19 cellular contexts compared by ENCODE assay signal in genomic region chr4:177185579-177185978, GRCh38.
"Had no signal": no experiment of that assay in that cellular context is flagged by ENCODE, and none has a peak within 500 bp of the region (broad histone marks: within the 10 kb centered on the region; RNA-seq: fewer than 3 reads in every experiment).

No MANE protein-coding gene starts in this region.

- H3K27me3 ChIP-seq: esophagus muscularis mucosa, gastroesophageal sphincter, neutrophil, spleen, tibial artery, upper lobe of left lung, uterus had no signal

- H3K27ac ChIP-seq: epithelial cell of prostate, esophagus muscularis mucosa, gastroesophageal sphincter, neutrophil, psoas muscle, spleen, tibial artery, upper lobe of left lung, uterus had no signal

- DNase-seq: effector memory CD8-positive, alpha-beta T cell; glutamatergic neuron; immature natural killer cell; kidney; naive thymus-derived CD4-positive, alpha-beta T cell; nephron progenitor cell; psoas muscle; spleen; stimulated activated CD4-positive, alpha-beta T cell treated with anti-CD3 and anti-CD28 coated beads, Interleukin-2, amount 100 ng/mL, for 24 hours; stimulated activated CD4-positive, alpha-beta T cell treated with anti-CD3 and anti-CD28 coated beads, Interleukin-4, amount 100 ng/mL, for 4 hours; stimulated activated naive CD4-positive, alpha-beta T cell treated with Interleukin-2 at 50 U/mL for 16 hours; tibial artery; upper lobe of left lung; uterus had no signal

- H3K4me1 ChIP-seq: esophagus muscularis mucosa, gastroesophageal sphincter, psoas muscle, spleen, tibial artery, uterus had no signal

- H3K4me3 ChIP-seq: esophagus muscularis mucosa, gastroesophageal sphincter, psoas muscle, spleen, tibial artery, upper lobe of left lung, uterus had no signal

- H3K9me3 ChIP-seq: esophagus muscularis mucosa, gastroesophageal sphincter, neutrophil, psoas muscle, spleen, tibial artery, upper lobe of left lung, uterus had no signal

- ATAC-seq: effector memory CD8-positive, alpha-beta T cell; gastroesophageal sphincter; naive thymus-derived CD4-positive, alpha-beta T cell; psoas muscle; sciatic nerve had no signal

- H3K36me3 ChIP-seq: esophagus muscularis mucosa, gastroesophageal sphincter, neutrophil, spleen, tibial artery, upper lobe of left lung, uterus had no signal
